18 cellular contexts compared by ENCODE assay signal in genomic region chr9:113355197-113355596, GRCh38. TPM values are rescaled to one million over a fixed set of nuclear protein-coding genes. Genes with fewer than 3 reads are reported as not detected.
DNase-seq lines count a peak whose midpoint lies in the region; ATAC-seq and TF ChIP-seq lines count a peak whose summit lies in the region.
"Had no signal": no experiment of that assay in that cellular context is flagged by ENCODE, and none has a peak within 500 bp of the region (broad histone marks: within the 10 kb centered on the region; RNA-seq: fewer than 3 reads in every experiment).

No MANE protein-coding gene starts in this region.

- no peak overlapping the region for H2AFZ ChIP-seq in HCT116 (ENCODE audit: low read depth, low read length, poor library complexity, severe bottlenecking)

- no peak overlapping the region for H3K4me3 Mint-ChIP-seq in endothelial cell (ENCODE audit: unreplicated experiment)
- H3K4me3 Mint-ChIP-seq in CD8-positive, alpha-beta T cell, result no peak overlapping the region
- H3K4me3 Mint-ChIP-seq: activated CD8-positive, alpha-beta T cell treated with anti-CD3 and anti-CD28 coated beads, Interleukin-2, amount 10 ng/mL, durations not matched to agents 7 days and 5 days; CD4-positive, alpha-beta T cell; dendritic cell treated with granulocyte-macrophage colony-stimulating factor and Interleukin-4, amounts not matched to agents 40 ng/mL and 50 ng/mL, for 4 days; neural crest cell; T-helper 1 cell treated with Interleukin-12 subunit alpha and Interleukin-12 subunit beta and Interleukin-4 antibody, amounts not matched to agents 30 μg/mL and 1 μg/mL, for 36 hours had no signal

- no peak overlapping the region for H3K27ac ChIP-seq in HCT116 (ENCODE audit: low read depth, low read length)
- H3K27ac ChIP-seq in prostate gland, result no peak overlapping the region
- no peak overlapping the region for H3K27ac ChIP-seq in CD8-positive, alpha-beta T cell (ENCODE audit: low read depth, low read length)

- POLR2A ChIA-PET in HCT116 (lab: Charles Lee), result interaction anchor here (2.4 kb wide), 1 partner anchor 15 kb away, joined by 5 read pairs; the partner anchor contains the start of gene WDR31
- POLR2A ChIA-PET in CD8-positive, alpha-beta T cell (lab: Charles Lee), result no interaction called here

- no peaks in the 10 kb centered on the region for H3K36me3 Mint-ChIP-seq in endothelial cell (ENCODE audit: low read depth, unreplicated experiment)
- H3K36me3 Mint-ChIP-seq in CD8-positive, alpha-beta T cell, result no peaks in the 10 kb centered on the region

- H3K27me3 ChIP-seq in HCT116 (ENCODE audit: insufficient read depth, low read length), result no peaks in the 10 kb centered on the region
- H3K27me3 ChIP-seq in prostate gland (replicated peaks; ENCODE audit: insufficient read depth), result no peaks in the 10 kb centered on the region
- H3K27me3 ChIP-seq in CD8-positive, alpha-beta T cell (ENCODE audit: insufficient read depth, low read length), result no peaks in the 10 kb centered on the region

- H3K4me1 Mint-ChIP-seq in endothelial cell (ENCODE audit: unreplicated experiment), result peaks cover 7% of the 10 kb centered on the region
- H3K4me1 Mint-ChIP-seq in CD8-positive, alpha-beta T cell (ENCODE audit: low read depth), result peaks cover 13% of the 10 kb centered on the region
- H3K4me1 Mint-ChIP-seq: neural crest cell had no signal

- H3K27me3 Mint-ChIP-seq in endothelial cell (ENCODE audit: unreplicated experiment), result peaks cover 6% of the 10 kb centered on the region
- H3K27me3 Mint-ChIP-seq in CD8-positive, alpha-beta T cell (ENCODE audit: low read depth), result peaks cover 24% of the 10 kb centered on the region

- DNase-seq in AG09319 (ENCODE audit: extremely low read depth, low read depth) (no peak), HCT116 (ENCODE audit: low read depth, low spot score) (no peak), fibroblast of the aortic adventitia (ENCODE audit: low read depth) (peak; percentile 38), medulla oblongata (ENCODE audit: extremely low spot score) (no peak), endothelial cell (ENCODE audit: low spot score) (no peak), prostate gland (ENCODE audit: low spot score) (no peak)
- no peak for DNase-seq in CD8-positive, alpha-beta T cell
- DNase-seq: activated CD8-positive, alpha-beta T cell treated with anti-CD3 and anti-CD28 coated beads, Interleukin-2, amount 10 ng/mL, durations not matched to agents 7 days and 5 days; activated naive CD4-positive, alpha-beta T cell treated with anti-CD3 and anti-CD28 coated beads, Interleukin-2, amount 50 U/mL, for 16 hours; CD4-positive, alpha-beta T cell; left colon; NCI-H1105; NCI-H774 had no signal

- H3K27ac Mint-ChIP-seq in endothelial cell (ENCODE audit: unreplicated experiment), result no peak overlapping the region
- H3K27ac Mint-ChIP-seq in CD8-positive, alpha-beta T cell, result no peak overlapping the region
- H3K27ac Mint-ChIP-seq: activated CD8-positive, alpha-beta T cell treated with anti-CD3 and anti-CD28 coated beads, Interleukin-2, amount 10 ng/mL, durations not matched to agents 7 days and 5 days; CD4-positive, alpha-beta T cell; dendritic cell treated with granulocyte-macrophage colony-stimulating factor and Interleukin-4, amounts not matched to agents 40 ng/mL and 50 ng/mL, for 4 days; T-helper 1 cell treated with Interleukin-12 subunit alpha and Interleukin-12 subunit beta and Interleukin-4 antibody, amounts not matched to agents 30 μg/mL and 1 μg/mL, for 36 hours had no signal

- H3K4me3 ChIP-seq in HCT116 (replicated peaks in 1 of 2; ENCODE audit: low read depth in 1 of 2, low read length in 2 of 2) (no peak overlapping the region), fibroblast of the aortic adventitia (ENCODE audit: low read depth, low read length) (no peak overlapping the region), prostate gland (no peak overlapping the region)
- H3K4me3 ChIP-seq in CD8-positive, alpha-beta T cell (ENCODE audit: low read depth, low read length), result no peak overlapping the region

- BruUV-seq in HCT116 (replicated peaks; lab: Mats Ljungman, UMichigan), result no TSS peak

- no peaks in the 10 kb centered on the region for H3K9me3 Mint-ChIP-seq in endothelial cell (ENCODE audit: unreplicated experiment)
- H3K9me3 Mint-ChIP-seq in CD8-positive, alpha-beta T cell, result no peaks in the 10 kb centered on the region
- H3K9me3 Mint-ChIP-seq: CD4-positive, alpha-beta T cell; dendritic cell treated with granulocyte-macrophage colony-stimulating factor and Interleukin-4, amounts not matched to agents 40 ng/mL and 50 ng/mL, for 4 days; neural crest cell; T-helper 1 cell treated with Interleukin-12 subunit alpha and Interleukin-12 subunit beta and Interleukin-4 antibody, amounts not matched to agents 30 μg/mL and 1 μg/mL, for 36 hours had no signal

- intact Hi-C loops in HCT116 (cut with micrococcal nuclease) (no loop called here), prostate gland (cut with DNase I) (no loop called here)
- intact Hi-C loops in CD8-positive, alpha-beta T cell (cut with DNase I, micrococcal nuclease), result no loop called here

- no peaks in the 10 kb centered on the region for H4K20me1 ChIP-seq in HCT116 (ENCODE audit: insufficient read depth)

- CTCF ChIA-PET in HCT116 (lab: Charles Lee), result no interaction called here
- CTCF ChIA-PET in CD8-positive, alpha-beta T cell (lab: Charles Lee), result no interaction called here

- peak; percentile 51 for TF ChIP-seq RAD21 in HCT116 (IDR thresholded peaks at IDR 0.05; ENCODE audit: low read depth)

- H3K36me3 ChIP-seq in HCT116 (ENCODE audit: control insufficient read depth in 1 of 2, insufficient read depth in 2 of 2, low read length in 2 of 2), result peaks cover 4% of the 10 kb centered on the region in 2 experiments; a peak in 1 of 4 replicates
- H3K36me3 ChIP-seq in prostate gland, result no peaks in the 10 kb centered on the region
- no peaks in the 10 kb centered on the region for H3K36me3 ChIP-seq in CD8-positive, alpha-beta T cell (ENCODE audit: insufficient read depth, low read length)

- no peak overlapping the region for H3K4me2 ChIP-seq in HCT116 (ENCODE audit: low read length)

- H3K9me3 ChIP-seq in HCT116 (ENCODE audit: control insufficient read depth in 1 of 2, insufficient read depth in 1 of 2, low read depth in 1 of 2, low read length in 2 of 2) (no peaks in the 10 kb centered on the region), prostate gland (no peaks in the 10 kb centered on the region)
- H3K9me3 ChIP-seq in CD8-positive, alpha-beta T cell (ENCODE audit: low read length), result no peaks in the 10 kb centered on the region

- peaks cover 18% of the 10 kb centered on the region for H3K79me2 ChIP-seq in HCT116 (ENCODE audit: insufficient read depth, low read length)

- H3K9me2 ChIP-seq in HCT116 (ENCODE audit: insufficient read depth), result no peaks in the 10 kb centered on the region

- 79% methylated on average over 1 of the region's 1 CpG for WGBS in prostate gland

- TF ChIP-seq CTCF in AG09319 (IDR thresholded peaks at IDR 0.05; ENCODE audit: low read depth, low read length), result peak; percentile 15
- TF ChIP-seq CTCF in HCT116 (IDR thresholded peaks at IDR 0.05 in 2 of 3, conservative IDR thresholded peaks at IDR 0.05 in 1 of 3; ENCODE audit: borderline replicate concordance in 1 of 3, insufficient read depth in 1 of 3, low read depth in 2 of 3, low read length in 2 of 3), result peak; percentile 13 to 28 (median 14); a peak in 3 of 6 replicates
- TF ChIP-seq CTCF in fibroblast of the aortic adventitia (IDR thresholded peaks at IDR 0.05; ENCODE audit: insufficient read depth, low read length), result peak; percentile 24
- no peak for TF ChIP-seq CTCF in endothelial cell (IDR thresholded peaks at IDR 0.05; ENCODE audit: unreplicated experiment)
- no peak for TF ChIP-seq CTCF in prostate gland (IDR thresholded peaks at IDR 0.05)
- no peak for TF ChIP-seq CTCF in CD8-positive, alpha-beta T cell (IDR thresholded peaks at IDR 0.05)

- TF ChIP-seq POLR2A in HCT116 (IDR thresholded peaks at IDR 0.05; ENCODE audit: borderline replicate concordance, extremely low read depth, insufficient read depth, insufficient read length) (no peak), prostate gland (IDR thresholded peaks at IDR 0.05) (no peak)

- ATAC-seq in HCT116 (peak; percentile 69; the same call in 1 of the 2 replicates), SK-N-SH treated with all-trans-retinoic acid at 6 μM for 48 hours (peak; percentile 52; the same call in 2 of the 3 replicates)
- ATAC-seq in CD8-positive, alpha-beta T cell, result no peak
- ATAC-seq: activated CD8-positive, alpha-beta T cell treated with anti-CD3 and anti-CD28 coated beads, Interleukin-2, amount 10 ng/mL, durations not matched to agents 7 days and 5 days; left colon had no signal

- H3K4me1 ChIP-seq in HCT116 (ENCODE audit: control insufficient read depth in 1 of 2, insufficient read depth in 2 of 2, low read length in 2 of 2), result peaks cover 2 to 25% of the 10 kb centered on the region in 2 experiments; a peak in 3 of 4 replicates
- no peaks in the 10 kb centered on the region for H3K4me1 ChIP-seq in prostate gland (replicated peaks)
- H3K4me1 ChIP-seq in CD8-positive, alpha-beta T cell (ENCODE audit: insufficient read depth, low read length), result peaks cover 8% of the 10 kb centered on the region

- RAD21 ChIA-PET in HCT116 (lab: Charles Lee; ENCODE audit: low non-redundant PET in 1 of 2, low total read pairs in 2 of 2, uncharacterized antibody in 2 of 2, unreplicated experiment in 2 of 2), result no interaction called here

- H3K9ac ChIP-seq in HCT116 (ENCODE audit: low read length), result no peak overlapping the region

RNA-seq across cellular contexts. Expression of gene BSPRY, which starts 5.9 kb away (rescaled TPM):
- total RNA-seq in HCT116 (2021; ENCODE audit: unreplicated experiment), result 22.7 TPM
- 31.3 and 36.6 TPM in 2 replicates for polyA plus RNA-seq in HCT116 (2012)
- total RNA-seq in fibroblast of the aortic adventitia (ENCODE audit: low replicate concordance), result not detected in 2 replicates
- total RNA-seq in endothelial cell (ENCODE audit: unreplicated experiment), result 0.15 TPM
- total RNA-seq in prostate gland, result 10 to 100 TPM in 1 of 2 donors, 1 to 10 TPM in 1; 8.4 to 21.8 TPM
- not detected for total RNA-seq in CD8-positive, alpha-beta T cell
- total RNA-seq: CD4-positive, alpha-beta T cell; glomerular endothelial cell; neural crest cell had no signal

RNA-seq across cellular contexts. Expression of gene WDR31, which starts 15.1 kb away (rescaled TPM):
- total RNA-seq in HCT116 (2021; ENCODE audit: unreplicated experiment) (5.9 TPM), fibroblast of the aortic adventitia (ENCODE audit: low replicate concordance) (0.33 and 2.4 TPM in 2 replicates), endothelial cell (ENCODE audit: unreplicated experiment) (0.95 TPM), prostate gland (1 to 10 TPM; 5.1 to 6.4 TPM)
- 3.8 and 4.6 TPM in 2 replicates for polyA plus RNA-seq in HCT116 (2012)
- total RNA-seq in CD8-positive, alpha-beta T cell, result under 1 TPM; 0.11 to 0.43 TPM

RNA-seq across cellular contexts. Expression of gene HDHD3, which starts 21.6 kb away (rescaled TPM):
- total RNA-seq in HCT116 (2021; ENCODE audit: unreplicated experiment) (21.8 TPM), fibroblast of the aortic adventitia (ENCODE audit: low replicate concordance) (7.8 and 9.5 TPM in 2 replicates), endothelial cell (ENCODE audit: unreplicated experiment) (8.4 TPM), prostate gland (10 to 100 TPM; 52.2 to 72.1 TPM)
- polyA plus RNA-seq in HCT116 (2012), result 22.8 and 23.8 TPM in 2 replicates
- 10 to 100 TPM; 10.2 to 11.0 TPM for total RNA-seq in CD8-positive, alpha-beta T cell

RNA-seq across cellular contexts. Expression of gene ALAD, which starts 45.9 kb away (rescaled TPM):
- total RNA-seq in HCT116 (2021; ENCODE audit: unreplicated experiment) (14.0 TPM), fibroblast of the aortic adventitia (ENCODE audit: low replicate concordance) (17.0 and 37.9 TPM in 2 replicates), endothelial cell (ENCODE audit: unreplicated experiment) (19.3 TPM), prostate gland (100 to 1,000 TPM in 1 of 2 donors, 10 to 100 TPM in 1; 59.8 to 103 TPM)
- polyA plus RNA-seq in HCT116 (2012), result 15.1 and 15.7 TPM in 2 replicates
- 10 to 100 TPM; 11.2 to 11.5 TPM for total RNA-seq in CD8-positive, alpha-beta T cell

RNA-seq across cellular contexts. Expression of gene RNF183, which starts 52.0 kb away (rescaled TPM):
- total RNA-seq in HCT116 (2021; ENCODE audit: unreplicated experiment) (0.12 TPM), fibroblast of the aortic adventitia (ENCODE audit: low replicate concordance) (not detected in 2 replicates), endothelial cell (ENCODE audit: unreplicated experiment) (not detected), prostate gland (under 1 TPM in 1 of 2 donors, not detected in 1; 0.57 TPM)
- polyA plus RNA-seq in HCT116 (2012), result 0.17 and 0.41 TPM in 2 replicates
- not detected for total RNA-seq in CD8-positive, alpha-beta T cell
- total RNA-seq: activated CD8-positive, alpha-beta T cell treated with anti-CD3 and anti-CD28 coated beads, Interleukin-2, amount 10 ng/mL, durations not matched to agents 7 days and 5 days; glomerular endothelial cell; neural crest cell had no signal

Comparison
In these comparisons a context has a peak if more than half of its experiments do, and no peak if none do; other contexts are left out.
1. CTCF ChIP-seq: peak in AG09319 (single experiment), HCT116 (3 of 3) and fibroblast of the aortic adventitia (single experiment); none in endothelial cell (single experiment), prostate gland (0 of 4) and CD8-positive, alpha-beta T cell (single experiment).